9 cellular contexts compared by ENCODE assay signal in genomic region chr7:17506090-17506489, GRCh38.
A peak's percentile ranks its signal among the peaks of the same experiment; 100 is the strongest.
DNase-seq lines count a peak whose midpoint lies in the region; ATAC-seq, FAIRE-seq and TF ChIP-seq lines count a peak whose summit lies in the region.
"Had no signal": no experiment of that assay in that cellular context is flagged by ENCODE, and none has a peak within 500 bp of the region (broad histone marks: within the 10 kb centered on the region; RNA-seq: fewer than 3 reads in every experiment).

No MANE protein-coding gene starts in this region.

- DNase-seq in GM19239 (ENCODE audit: insufficient read length, low spot score): no peak
- peak; percentile 79 for DNase-seq in SHP77 treated with DMSO at 0.1 percent for 48 hours (lab: John Stamatoyannopoulos, UW)
- peak; percentile 21 for DNase-seq in small intestine
- DNase-seq in HFFc6: no peak
- no peak for DNase-seq in activated CD4-positive, alpha-beta T cell treated with anti-CD3 and anti-CD28 coated beads, Interleukin-2, amount 50 U/mL, for 1 hour
- no peak for DNase-seq in NCI-H82 (lab: John Stamatoyannopoulos, UW)
- DNase-seq: NCI-H1930, T-helper 9 cell had no signal

- H3K4me1 ChIP-seq in small intestine (ENCODE audit: control insufficient read depth in 2 of 2, insufficient read depth in 1 of 2, low read depth in 1 of 2, low read length in 1 of 2): peaks cover 0 to 3% of the 10 kb centered on the region in 2 donors

- no peaks in the 10 kb centered on the region for H3K36me3 ChIP-seq in small intestine (ENCODE audit: control insufficient read depth in 2 of 2, insufficient read depth in 2 of 2, low read length in 2 of 2)

- H3K27me3 ChIP-seq in small intestine (ENCODE audit: control insufficient read depth in 2 of 2, insufficient read depth in 2 of 2, low read length in 2 of 2): no peaks in the 10 kb centered on the region

- no peak overlapping the region for H3K4me3 ChIP-seq in small intestine (ENCODE audit: low read depth in 1 of 2, low read length in 2 of 2)

- H3K4me1 Mint-ChIP-seq in HFFc6 (ENCODE audit: low read depth): peaks cover 41% of the 10 kb centered on the region

- 7 to 28% (median 26%) methylated on average over 3 of the region's 3 CpGs for WGBS in small intestine, 3 donors

- no peaks in the 10 kb centered on the region for H3K9me3 Mint-ChIP-seq in HFFc6

- no peaks in the 10 kb centered on the region for H3K36me3 Mint-ChIP-seq in HFFc6 (ENCODE audit: low read depth)

- H3K9me3 ChIP-seq in small intestine (ENCODE audit: control insufficient read depth, low read depth): no peaks in the 10 kb centered on the region

- no peak overlapping the region for H3K4me3 Mint-ChIP-seq in HFFc6

- no peaks in the 10 kb centered on the region for H3K27me3 Mint-ChIP-seq in HFFc6 (ENCODE audit: insufficient read depth)

- peak; percentile 87 for ATAC-seq in HG02885 (IDR thresholded peaks at IDR 0.05; ENCODE audit: poor library complexity, unreplicated experiment)

- H3K27ac ChIP-seq in small intestine (ENCODE audit: low read depth in 1 of 2, low read length in 1 of 2): no peak overlapping the region

- TF ChIP-seq CTCF in HFFc6 (IDR thresholded peaks at IDR 0.05): no peak

- FAIRE-seq in GM19239 (lab: Jason Lieb, UNC) (peak; percentile 62), small intestine (lab: Jason Lieb, UNC) (no peak)

- no peak overlapping the region for H3K27ac Mint-ChIP-seq in HFFc6

Comparison
In these comparisons a context has a peak if more than half of its experiments do, and no peak if none do; other contexts are left out.
1. DNase-seq: peak in SHP77 treated with DMSO at 0.1 percent for 48 hours (single experiment) and small intestine (single experiment); none in GM19239 (single experiment), HFFc6 (single experiment), activated CD4-positive, alpha-beta T cell treated with anti-CD3 and anti-CD28 coated beads, Interleukin-2, amount 50 U/mL, for 1 hour (single experiment) and NCI-H82 (single experiment).